In the genomic region with DNA sequence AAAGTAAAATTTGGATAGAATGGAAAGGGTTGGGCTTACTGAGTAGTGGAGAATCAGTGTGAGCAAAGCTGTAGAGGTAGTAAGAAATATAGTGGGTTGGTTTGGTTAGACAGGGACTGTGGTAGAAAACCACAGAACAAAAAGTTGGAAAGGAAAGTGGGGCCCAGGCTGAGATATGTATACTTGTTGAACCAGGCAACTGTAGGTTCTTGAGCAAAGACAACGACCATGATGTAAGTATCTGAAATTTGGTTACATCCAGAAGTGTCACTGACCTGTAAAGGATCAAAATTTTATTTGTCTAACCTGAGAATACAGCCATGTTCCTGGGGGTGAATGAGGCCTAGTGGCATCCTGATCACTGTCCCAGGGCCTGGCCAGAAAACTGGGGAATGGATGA, we compare ENCODE assay signal across 19 cellular contexts.
A peak's percentile ranks its signal among the peaks of the same experiment; 100 is the strongest.
DNase-seq lines count a peak whose midpoint lies in the region; ATAC-seq lines count a peak whose summit lies in the region.
"Had no signal": no experiment of that assay in that cellular context is flagged by ENCODE, and none has a peak within 500 bp of the region (broad histone marks: within the 10 kb centered on the region; RNA-seq: fewer than 3 reads in every experiment).

No MANE protein-coding gene starts in this region.

- peak overlapping the region; percentile 11 for H3K4me3 Mint-ChIP-seq in activated CD8-positive, alpha-beta memory T cell treated with anti-CD3 and anti-CD28 coated beads, Interleukin-2, amount 10 ng/mL, durations not matched to agents 7 days and 5 days
- peak overlapping the region; percentile 66 for H3K4me3 Mint-ChIP-seq in activated T-helper 17 cell treated with anti-CD3 and anti-CD28 coated beads, Interleukin-2, amount 50 U/mL, for 72 hours
- peak overlapping the region; percentile 18 for H3K4me3 Mint-ChIP-seq in natural killer cell treated with Interleukin-12 subunit alpha and Interleukin-12 subunit beta and Interleukin-15 and Interleukin-18, amount 100 ng/mL, for 72 hours
- H3K4me3 Mint-ChIP-seq: HFFc6 had no signal

- peak overlapping the region; percentile 75 for H3K27ac Mint-ChIP-seq in activated CD8-positive, alpha-beta memory T cell treated with anti-CD3 and anti-CD28 coated beads, Interleukin-2, amount 10 ng/mL, durations not matched to agents 7 days and 5 days
- peak overlapping the region; percentile 89 for H3K27ac Mint-ChIP-seq in activated T-helper 17 cell treated with anti-CD3 and anti-CD28 coated beads, Interleukin-2, amount 50 U/mL, for 72 hours
- H3K27ac Mint-ChIP-seq in natural killer cell treated with Interleukin-12 subunit alpha and Interleukin-12 subunit beta and Interleukin-15 and Interleukin-18, amount 100 ng/mL, for 72 hours = peak overlapping the region; percentile 68 to 76
- H3K27ac Mint-ChIP-seq: HFFc6 had no signal

- H3K9me3 Mint-ChIP-seq in activated CD8-positive, alpha-beta memory T cell treated with anti-CD3 and anti-CD28 coated beads, Interleukin-2, amount 10 ng/mL, durations not matched to agents 7 days and 5 days (ENCODE audit: low read depth) = no peaks in the 10 kb centered on the region
- H3K9me3 Mint-ChIP-seq in activated T-helper 17 cell treated with anti-CD3 and anti-CD28 coated beads, Interleukin-2, amount 50 U/mL, for 72 hours = no peaks in the 10 kb centered on the region
- H3K9me3 Mint-ChIP-seq in natural killer cell treated with Interleukin-12 subunit alpha and Interleukin-12 subunit beta and Interleukin-15 and Interleukin-18, amount 100 ng/mL, for 72 hours = no peaks in the 10 kb centered on the region
- H3K9me3 Mint-ChIP-seq: HFFc6 had no signal

- DNase-seq in activated CD8-positive, alpha-beta memory T cell treated with anti-CD3 and anti-CD28 coated beads, Interleukin-2, amount 10 ng/mL, durations not matched to agents 7 days and 5 days = peak; percentile 55
- DNase-seq in activated CD8-positive, alpha-beta memory T cell treated with anti-CD3 and anti-CD28 coated beads, Interleukin-2, amount 50 U/mL, for 48 hours = no peak
- no peak for DNase-seq in natural killer cell treated with Interleukin-12 subunit alpha and Interleukin-12 subunit beta and Interleukin-15 and Interleukin-18, amount 100 ng/mL, for 72 hours (ENCODE audit: low spot score)
- DNase-seq in NCI-H128 (lab: John Stamatoyannopoulos, UW; ENCODE audit: unreplicated experiment) = no peak
- DNase-seq: ACHN, adrenal gland, Calu3, cerebellar nuclear complex, HFFc6, mesendoderm, MM.1S, NCI-H2107, nucleus accumbens, sigmoid colon had no signal

- no peaks in the 10 kb centered on the region for H3K27me3 Mint-ChIP-seq in activated CD8-positive, alpha-beta memory T cell treated with anti-CD3 and anti-CD28 coated beads, Interleukin-2, amount 10 ng/mL, durations not matched to agents 7 days and 5 days
- no peaks in the 10 kb centered on the region for H3K27me3 Mint-ChIP-seq in activated T-helper 17 cell treated with anti-CD3 and anti-CD28 coated beads, Interleukin-2, amount 50 U/mL, for 72 hours
- H3K27me3 Mint-ChIP-seq in natural killer cell treated with Interleukin-12 subunit alpha and Interleukin-12 subunit beta and Interleukin-15 and Interleukin-18, amount 100 ng/mL, for 72 hours = no peaks in the 10 kb centered on the region

- H3K36me3 Mint-ChIP-seq in activated CD8-positive, alpha-beta memory T cell treated with anti-CD3 and anti-CD28 coated beads, Interleukin-2, amount 10 ng/mL, durations not matched to agents 7 days and 5 days = peaks cover 40% of the 10 kb centered on the region
- peaks cover 39% of the 10 kb centered on the region for H3K36me3 Mint-ChIP-seq in activated T-helper 17 cell treated with anti-CD3 and anti-CD28 coated beads, Interleukin-2, amount 50 U/mL, for 72 hours (ENCODE audit: low read depth)
- H3K36me3 Mint-ChIP-seq in natural killer cell treated with Interleukin-12 subunit alpha and Interleukin-12 subunit beta and Interleukin-15 and Interleukin-18, amount 100 ng/mL, for 72 hours = peaks cover 8% of the 10 kb centered on the region

- peak; percentile 89 for ATAC-seq in activated CD8-positive, alpha-beta memory T cell treated with anti-CD3 and anti-CD28 coated beads, Interleukin-2, amount 10 ng/mL, durations not matched to agents 7 days and 5 days
- ATAC-seq in HG02870 (IDR thresholded peaks at IDR 0.05; ENCODE audit: unreplicated experiment) = peak; percentile 63
- peak; percentile 86 for ATAC-seq in activated T-helper 17 cell treated with anti-CD3 and anti-CD28 coated beads, Interleukin-2, amount 50 U/mL, for 72 hours (replicated peaks)
- peak; percentile 72 to 85 for ATAC-seq in natural killer cell treated with Interleukin-12 subunit alpha and Interleukin-12 subunit beta and Interleukin-15 and Interleukin-18, amount 100 ng/mL, for 72 hours
- ATAC-seq in HG03280 (IDR thresholded peaks at IDR 0.05; ENCODE audit: unreplicated experiment) = no peak
- no peak for ATAC-seq in HG02981 (IDR thresholded peaks at IDR 0.05; ENCODE audit: unreplicated experiment)
- ATAC-seq: Right ventricle myocardium inferior had no signal

- peaks cover 56% of the 10 kb centered on the region for H3K4me1 Mint-ChIP-seq in activated CD8-positive, alpha-beta memory T cell treated with anti-CD3 and anti-CD28 coated beads, Interleukin-2, amount 10 ng/mL, durations not matched to agents 7 days and 5 days
- peaks cover 42% of the 10 kb centered on the region for H3K4me1 Mint-ChIP-seq in activated T-helper 17 cell treated with anti-CD3 and anti-CD28 coated beads, Interleukin-2, amount 50 U/mL, for 72 hours
- H3K4me1 Mint-ChIP-seq in natural killer cell treated with Interleukin-12 subunit alpha and Interleukin-12 subunit beta and Interleukin-15 and Interleukin-18, amount 100 ng/mL, for 72 hours (ENCODE audit: low read depth in 2 of 2) = peaks cover 49 to 60% of the 10 kb centered on the region in 2 donors

- CTCF ChIA-PET in activated CD8-positive, alpha-beta memory T cell treated with anti-CD3 and anti-CD28 coated beads, Interleukin-2, amount 10 ng/mL, durations not matched to agents 7 days and 5 days (lab: Charles Lee) = interaction anchor here (0.7 to 5.1 kb wide), 7 partner anchors 19 to 115 kb away, joined by 3 to 41 read pairs (median 9); partner anchors contain the start of gene STIM1

Comparison
In these comparisons a context has a peak if more than half of its experiments do, and no peak if none do; other contexts are left out.
1. ATAC-seq: peak in activated CD8-positive, alpha-beta memory T cell treated with anti-CD3 and anti-CD28 coated beads, Interleukin-2, amount 10 ng/mL, durations not matched to agents 7 days and 5 days (single experiment), HG02870 (single experiment), activated T-helper 17 cell treated with anti-CD3 and anti-CD28 coated beads, Interleukin-2, amount 50 U/mL, for 72 hours (single experiment) and natural killer cell treated with Interleukin-12 subunit alpha and Interleukin-12 subunit beta and Interleukin-15 and Interleukin-18, amount 100 ng/mL, for 72 hours (2 of 2); none in HG03280 (single experiment) and HG02981 (single experiment).
2. H3K4me3 Mint-ChIP-seq: peak in every context shown above with its lines; median percentile 66 in activated T-helper 17 cell treated with anti-CD3 and anti-CD28 coated beads, Interleukin-2, amount 50 U/mL, for 72 hours; 18 in natural killer cell treated with Interleukin-12 subunit alpha and Interleukin-12 subunit beta and Interleukin-15 and Interleukin-18, amount 100 ng/mL, for 72 hours; 11 in activated CD8-positive, alpha-beta memory T cell treated with anti-CD3 and anti-CD28 coated beads, Interleukin-2, amount 10 ng/mL, durations not matched to agents 7 days and 5 days.
3. Peak in every context shown above with its lines, with median percentiles within 50 percentile points of each other: H3K27ac Mint-ChIP-seq.